ENCODE assay signal across 6 cellular contexts in genomic region chr19:1251503-1252220, GRCh38. TPM values are rescaled to one million over a fixed set of nuclear protein-coding genes. Genes with fewer than 3 reads are reported as not detected.
DNase-seq lines count a peak whose midpoint lies in the region; ATAC-seq and TF ChIP-seq lines count a peak whose summit lies in the region.

No MANE protein-coding gene starts in this region.

- H3K4me3 ChIP-seq in lower lobe of right lung: peak overlapping the region; percentile 77

- peaks cover 41% of the 10 kb centered on the region for H3K36me3 ChIP-seq in lower lobe of right lung

- peak overlapping the region; percentile 98 for H3K4me3 Mint-ChIP-seq in activated naive CD4-positive, alpha-beta T cell treated with anti-CD3 and anti-CD28 coated beads for 36 hours

- H3K9me3 Mint-ChIP-seq in activated naive CD4-positive, alpha-beta T cell treated with anti-CD3 and anti-CD28 coated beads for 36 hours: no peaks in the 10 kb centered on the region

- DNase-seq in NCI-H1436 (lab: John Stamatoyannopoulos, UW): peak; percentile 49
- DNase-seq in NCI-H1436 treated with DMSO at 0.1 percent for 48 hours (lab: John Stamatoyannopoulos, UW): no peak
- peak; percentile 56 for DNase-seq in activated naive CD4-positive, alpha-beta T cell treated with anti-CD3 and anti-CD28 coated beads for 36 hours
- DNase-seq in lower lobe of right lung: no peak
- DNase-seq in RPMI8226: no peak
- DNase-seq in GM19240 (ENCODE audit: insufficient read length, low spot score): no peak

- H3K27me3 ChIP-seq in lower lobe of right lung (ENCODE audit: low read depth): no peaks in the 10 kb centered on the region

- no peak for TF ChIP-seq CTCF in lower lobe of right lung (IDR thresholded peaks at IDR 0.05)

- H3K9me3 ChIP-seq in lower lobe of right lung: no peaks in the 10 kb centered on the region

- CTCF ChIA-PET in activated naive CD4-positive, alpha-beta T cell treated with anti-CD3 and anti-CD28 coated beads for 36 hours (lab: Charles Lee): interaction anchor here (1.0 to 3.6 kb wide), 2 partner anchors 8 to 16 kb away, joined by 3 to 24 read pairs; no protein-coding TSS in a partner anchor

- peaks cover 16% of the 10 kb centered on the region for H3K4me1 Mint-ChIP-seq in activated naive CD4-positive, alpha-beta T cell treated with anti-CD3 and anti-CD28 coated beads for 36 hours (ENCODE audit: low read depth)

- intact Hi-C loops in activated naive CD4-positive, alpha-beta T cell treated with anti-CD3 and anti-CD28 coated beads for 36 hours (cut with micrococcal nuclease): loop anchor here (1.0 to 5.0 kb wide), 4 partner anchors 9 to 454 kb away; partner anchors contain the start of genes ARHGAP45 and PTBP1
- intact Hi-C loops in lower lobe of right lung (cut with DNase I): no loop called here

- no peaks in the 10 kb centered on the region for H3K27me3 Mint-ChIP-seq in activated naive CD4-positive, alpha-beta T cell treated with anti-CD3 and anti-CD28 coated beads for 36 hours (ENCODE audit: low read depth)

- H3K27ac Mint-ChIP-seq in activated naive CD4-positive, alpha-beta T cell treated with anti-CD3 and anti-CD28 coated beads for 36 hours: peak overlapping the region; percentile 98

- ATAC-seq in lower lobe of right lung: no peak

- peak overlapping the region; percentile 98 for H3K27ac ChIP-seq in lower lobe of right lung

- peaks cover 25% of the 10 kb centered on the region for H3K36me3 Mint-ChIP-seq in activated naive CD4-positive, alpha-beta T cell treated with anti-CD3 and anti-CD28 coated beads for 36 hours (ENCODE audit: low read depth)

- H3K4me1 ChIP-seq in lower lobe of right lung: peaks cover 56% of the 10 kb centered on the region

RNA-seq across cellular contexts. Expression of gene MIDN, which starts 3.3 kb away (rescaled TPM):
- total RNA-seq in activated naive CD4-positive, alpha-beta T cell treated with anti-CD3 and anti-CD28 coated beads for 36 hours: 10 to 100 TPM; 50.1 to 52.9 TPM
- 76.3 TPM for total RNA-seq in lower lobe of right lung

RNA-seq across cellular contexts. Expression of gene ATP5F1D, which starts 10.1 kb away (rescaled TPM):
- total RNA-seq in activated naive CD4-positive, alpha-beta T cell treated with anti-CD3 and anti-CD28 coated beads for 36 hours: 100 to 1,000 TPM; 153 TPM
- total RNA-seq in lower lobe of right lung: 116 TPM

RNA-seq across cellular contexts. Expression of gene CBARP, which starts 13.9 kb away (rescaled TPM):
- 1 to 10 TPM in 1 of 2 experiments, under 1 TPM in 1; 0.77 to 1.1 TPM for total RNA-seq in activated naive CD4-positive, alpha-beta T cell treated with anti-CD3 and anti-CD28 coated beads for 36 hours
- total RNA-seq in lower lobe of right lung: 0.41 TPM

RNA-seq across cellular contexts. Expression of gene CIRBP, which starts 17.5 kb away (rescaled TPM):
- 100 to 1,000 TPM; 167 to 183 TPM for total RNA-seq in activated naive CD4-positive, alpha-beta T cell treated with anti-CD3 and anti-CD28 coated beads for 36 hours
- 352 TPM for total RNA-seq in lower lobe of right lung

RNA-seq across cellular contexts. Expression of gene FAM174C, which starts 23.7 kb away (rescaled TPM):
- total RNA-seq in activated naive CD4-positive, alpha-beta T cell treated with anti-CD3 and anti-CD28 coated beads for 36 hours: 10 to 100 TPM; 62.8 to 65.3 TPM
- 43.5 TPM for total RNA-seq in lower lobe of right lung

Comparison
In these comparisons a context has a peak if more than half of its experiments do, and no peak if none do; other contexts are left out.
1. DNase-seq: peak in NCI-H1436 (single experiment) and activated naive CD4-positive, alpha-beta T cell treated with anti-CD3 and anti-CD28 coated beads for 36 hours (single experiment); none in NCI-H1436 treated with DMSO at 0.1 percent for 48 hours (single experiment), lower lobe of right lung (single experiment), RPMI8226 (single experiment) and GM19240 (single experiment).